In the genomic region with DNA sequence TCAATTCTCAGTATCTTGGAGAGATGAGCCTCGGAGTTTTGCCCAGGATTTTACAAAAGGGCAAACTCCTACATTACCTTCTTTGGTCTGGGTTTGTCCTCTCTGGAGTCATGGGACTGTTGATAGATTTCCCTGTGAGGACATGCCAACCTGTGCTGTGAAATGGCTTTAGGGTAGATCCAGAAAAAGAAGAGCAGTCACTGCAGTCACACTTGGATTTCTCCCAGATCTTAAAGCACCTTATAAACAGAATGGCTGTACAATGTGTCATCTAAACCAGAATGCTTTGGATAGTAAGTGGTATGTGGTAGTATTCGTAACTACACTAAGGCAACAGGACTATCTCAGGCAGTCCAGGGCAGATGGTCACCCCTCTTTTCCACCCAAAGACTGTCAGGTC, we compare ENCODE assay signal across 20 cellular contexts. TPM values are rescaled to one million over a fixed set of nuclear protein-coding genes. Genes with fewer than 3 reads are reported as not detected.
DNase-seq lines count a peak whose midpoint lies in the region; ATAC-seq, FAIRE-seq and TF ChIP-seq lines count a peak whose summit lies in the region.
"Had no signal": no experiment of that assay in that cellular context is flagged by ENCODE, and none has a peak within 500 bp of the region (broad histone marks: within the 10 kb centered on the region; RNA-seq: fewer than 3 reads in every experiment).

No MANE protein-coding gene starts in this region.

- no peak for TF ChIP-seq CTCF in KMS-11 (conservative IDR thresholded peaks at IDR 0.05; ENCODE audit: low read depth, low read length)
- TF ChIP-seq CTCF in H1 (IDR thresholded peaks at IDR 0.05; ENCODE audit: control extremely low read depth in 1 of 3, insufficient read depth in 1 of 3, low read depth in 1 of 3, low read length in 3 of 3) = no peak
- TF ChIP-seq CTCF in osteoblast (IDR thresholded peaks at IDR 0.05; ENCODE audit: extremely low read depth, low read depth, low read length) = no peak
- TF ChIP-seq CTCF in heart right ventricle (IDR thresholded peaks at IDR 0.05) = no peak
- TF ChIP-seq CTCF in hepatocyte (IDR thresholded peaks at IDR 0.05; ENCODE audit: poor library complexity) = no peak
- TF ChIP-seq CTCF in Calu3 (IDR thresholded peaks at IDR 0.05; ENCODE audit: unreplicated experiment) = no peak

- no peak overlapping the region for H3K14ac ChIP-seq in H1 (ENCODE audit: insufficient read length)

- H3K9me3 ChIP-seq in H1 (ENCODE audit: insufficient read depth in 2 of 2, low read depth in 1 of 2, low read length in 1 of 2) (no peaks in the 10 kb centered on the region), osteoblast (ENCODE audit: low read depth, low read length) (no peaks in the 10 kb centered on the region), heart right ventricle (no peaks in the 10 kb centered on the region), hepatocyte (ENCODE audit: low read depth) (no peaks in the 10 kb centered on the region)
- H3K9me3 ChIP-seq: adrenal gland, gastrocnemius medialis had no signal

- no peak overlapping the region for H4K5ac ChIP-seq in H1 (ENCODE audit: insufficient read length, low read depth, low read length)

- no peaks in the 10 kb centered on the region for H4K20me1 ChIP-seq in KMS-11 (ENCODE audit: insufficient read depth)
- H4K20me1 ChIP-seq in H1 (replicated peaks in 1 of 2; ENCODE audit: control insufficient read depth in 1 of 2, insufficient read depth in 2 of 2, low read length in 2 of 2) = no peaks in the 10 kb centered on the region
- peaks cover 12% of the 10 kb centered on the region for H4K20me1 ChIP-seq in osteoblast (ENCODE audit: insufficient read depth, low read length)
- no peaks in the 10 kb centered on the region for H4K20me1 ChIP-seq in hepatocyte (ENCODE audit: insufficient read depth, poor library complexity, severe bottlenecking)

- no peaks in the 10 kb centered on the region; the same call in 1 of the 2 replicates for H3K79me2 ChIP-seq in KMS-11 (ENCODE audit: insufficient read depth, low read depth)
- H3K79me2 ChIP-seq in H1 (ENCODE audit: control insufficient read depth in 1 of 2, insufficient read depth in 2 of 2, low read length in 2 of 2) = no peaks in the 10 kb centered on the region
- peaks cover 38% of the 10 kb centered on the region for H3K79me2 ChIP-seq in osteoblast (ENCODE audit: insufficient read depth, low read length)
- H3K79me2 ChIP-seq in hepatocyte = no peaks in the 10 kb centered on the region

- 0 out of 2 replicates have a peak overlapping the region, but pooled peaks have one; percentile 16 for H2BK15ac ChIP-seq in H1 (ENCODE audit: low read length)

- H3K4me1 ChIP-seq in KMS-11 (ENCODE audit: low read depth, poor library complexity, severe bottlenecking) (peaks cover 61% of the 10 kb centered on the region), H1 (replicated peaks in 1 of 4; ENCODE audit: control insufficient read depth in 3 of 4, insufficient read depth in 4 of 4, low read length in 3 of 4) (peaks cover 8 to 17% (median 9%) of the 10 kb centered on the region in 4 experiments; a peak in 6 of 7 replicates), osteoblast (ENCODE audit: insufficient read depth, low read length) (peaks cover 78% of the 10 kb centered on the region), heart right ventricle (peaks cover 10 to 68% (median 62%) of the 10 kb centered on the region in 9 donors), hepatocyte (ENCODE audit: insufficient read depth) (peaks cover 17% of the 10 kb centered on the region)

- TF ChIP-seq RAD21 in H1 (IDR thresholded peaks at IDR 0.05 in 1 of 2, conservative IDR thresholded peaks at IDR 0.05 in 1 of 2; ENCODE audit: low read depth in 2 of 2, low read length in 2 of 2) = no peak

- no peak overlapping the region for H3K4ac ChIP-seq in H1 (replicated peaks; ENCODE audit: insufficient read length, low read depth, low read length)

- no peak overlapping the region for H3K56ac ChIP-seq in H1 (replicated peaks; ENCODE audit: insufficient read length, low read depth, low read length)

- H4K8ac ChIP-seq in H1 (ENCODE audit: extremely low read depth, insufficient read depth, low read length) = no peak overlapping the region

- no peak overlapping the region for H3K9ac ChIP-seq in KMS-11
- no peak overlapping the region for H3K9ac ChIP-seq in H1 (replicated peaks in 1 of 4; ENCODE audit: extremely low read depth in 1 of 4, low read depth in 3 of 4, low read length in 3 of 4)

- peaks cover 5% of the 10 kb centered on the region; the same call in 1 of the 2 replicates for H3K23me2 ChIP-seq in H1 (ENCODE audit: low read depth, low read length)

- no peaks in the 10 kb centered on the region for H3K36me3 ChIP-seq in KMS-11 (ENCODE audit: insufficient read depth)
- H3K36me3 ChIP-seq in H1 (ENCODE audit: control insufficient read depth in 2 of 4, insufficient read depth in 4 of 4, low read length in 3 of 4) = no peaks in the 10 kb centered on the region
- no peaks in the 10 kb centered on the region for H3K36me3 ChIP-seq in osteoblast (ENCODE audit: insufficient read depth, low read length)
- no peaks in the 10 kb centered on the region for H3K36me3 ChIP-seq in heart right ventricle
- no peaks in the 10 kb centered on the region for H3K36me3 ChIP-seq in hepatocyte (replicated peaks; ENCODE audit: insufficient read depth, low read depth)
- H3K36me3 ChIP-seq: adrenal gland, gastrocnemius medialis had no signal

- peaks cover 31% of the 10 kb centered on the region for H3K36me3 Mint-ChIP-seq in Calu3 (ENCODE audit: insufficient read depth, unreplicated experiment)
- H3K36me3 Mint-ChIP-seq: WTC11 had no signal

- H2BK120ac ChIP-seq in H1 (replicated peaks; ENCODE audit: low read depth, low read length) = no peak overlapping the region

- POLR2A ChIA-PET in H1 (lab: Charles Lee; ENCODE audit: partially characterized antibody) = no interaction called here

- TF ChIP-seq POLR2A in H1 (IDR thresholded peaks at IDR 0.05; ENCODE audit: control extremely low read depth in 1 of 2, low read depth in 2 of 2, low read length in 2 of 2) = no peak

- H3K18ac ChIP-seq in H1 (ENCODE audit: extremely low read depth, low read length) = no peak overlapping the region

- ATAC-seq in heart right ventricle = no peak
- ATAC-seq: gastrocnemius medialis; GM12878; left ventricle myocardium superior; naive thymus-derived CD4-positive, alpha-beta T cell; WTC11 had no signal

- no peak overlapping the region for H3K23ac ChIP-seq in H1 (ENCODE audit: insufficient read length)

- no peak overlapping the region for H3K27ac Mint-ChIP-seq in Calu3 (ENCODE audit: unreplicated experiment)
- H3K27ac Mint-ChIP-seq: T-helper 1 cell treated with Interleukin-12 subunit alpha and Interleukin-12 subunit beta and Interleukin-4 antibody, amounts not matched to agents 30 μg/mL and 1 μg/mL, for 36 hours; WTC11 had no signal

- H3K4me3 Mint-ChIP-seq in Calu3 (ENCODE audit: low read depth, unreplicated experiment) = no peak overlapping the region
- H3K4me3 Mint-ChIP-seq: T-helper 1 cell treated with Interleukin-12 subunit alpha and Interleukin-12 subunit beta and Interleukin-4 antibody, amounts not matched to agents 30 μg/mL and 1 μg/mL, for 36 hours; WTC11 had no signal

- intact Hi-C loops in heart right ventricle (cut with DNase I) = no loop called here
- intact Hi-C loops in Calu3 (cut with micrococcal nuclease; ENCODE audit: unreplicated experiment) = no loop called here

- H3K4me2 ChIP-seq in KMS-11 (peak overlapping the region; percentile 88; the same call in 1 of the 2 replicates), H1 (ENCODE audit: insufficient read depth in 1 of 2, low read depth in 2 of 2, low read length in 2 of 2) (no peak overlapping the region), osteoblast (ENCODE audit: insufficient read depth, low read length) (peak overlapping the region; percentile 10), hepatocyte (no peak overlapping the region)

- no peak for FAIRE-seq in H1 (lab: Jason Lieb, UNC)
- FAIRE-seq: GM12878 had no signal

- H3K27me3 ChIP-seq in KMS-11 (ENCODE audit: insufficient read depth, low read depth) = no peaks in the 10 kb centered on the region
- peaks cover 3 to 33% (median 21%) of the 10 kb centered on the region in 4 experiments for H3K27me3 ChIP-seq in H1 (replicated peaks in 1 of 4; ENCODE audit: control insufficient read depth in 3 of 4, extremely low read depth in 1 of 4, insufficient read depth in 3 of 4, low read length in 3 of 4)
- no peaks in the 10 kb centered on the region for H3K27me3 ChIP-seq in osteoblast (ENCODE audit: insufficient read depth, low read length)
- H3K27me3 ChIP-seq in heart right ventricle = no peaks in the 10 kb centered on the region
- no peaks in the 10 kb centered on the region for H3K27me3 ChIP-seq in hepatocyte
- H3K27me3 ChIP-seq: adrenal gland, gastrocnemius medialis had no signal

- H2AK5ac ChIP-seq in H1 (ENCODE audit: low read depth, low read length) = no peak overlapping the region; the same call in 1 of the 2 replicates

- H3K27me3 Mint-ChIP-seq in Calu3 (ENCODE audit: unreplicated experiment) = no peaks in the 10 kb centered on the region
- H3K27me3 Mint-ChIP-seq: naive thymus-derived CD4-positive, alpha-beta T cell had no signal

- TF ChIP-seq EP300 in H1 (IDR thresholded peaks at IDR 0.05; ENCODE audit: borderline replicate concordance in 1 of 2, low read depth in 2 of 2, low read length in 2 of 2) = no peak

- no peak overlapping the region for H2BK5ac ChIP-seq in H1 (ENCODE audit: low read depth, low read length)

- no TSS peak for BruUV-seq in Calu3 (replicated peaks; lab: Mats Ljungman, UMichigan)

- H2AFZ ChIP-seq in KMS-11 (ENCODE audit: low read depth) = no peak overlapping the region
- no peak overlapping the region for H2AFZ ChIP-seq in H1 (ENCODE audit: low read length)
- no peak overlapping the region for H2AFZ ChIP-seq in osteoblast (ENCODE audit: low read length)
- no peak overlapping the region for H2AFZ ChIP-seq in hepatocyte

- no peak overlapping the region for H2BK20ac ChIP-seq in H1 (ENCODE audit: low read length)

- no peaks in the 10 kb centered on the region for H3K9me3 Mint-ChIP-seq in Calu3 (ENCODE audit: low read depth, unreplicated experiment)
- H3K9me3 Mint-ChIP-seq: activated T-helper 1 cell treated with anti-CD3 and anti-CD28 coated beads, Interleukin-12 subunit alpha, Interleukin-12 subunit beta, Interleukin-2, Interleukin-4 antibody, amounts not matched to agents 30 ng/mL and 10 ng/mL and 1 ng/mL, durations not matched to agents 14 hours and 24 hours and 36 hours; naive thymus-derived CD4-positive, alpha-beta T cell; T-helper 1 cell treated with Interleukin-12 subunit alpha and Interleukin-12 subunit beta and Interleukin-4 antibody, amounts not matched to agents 30 μg/mL and 1 μg/mL, for 36 hours; WTC11 had no signal

- CTCF ChIA-PET in H1 (lab: Charles Lee; ENCODE audit: partially characterized antibody) (interaction anchor here (0.6 to 43.8 kb wide), 5 partner anchors 3 to 228 kb away, joined by 3 to 929 read pairs (median 445); a partner anchor contains a TSS), Calu3 (lab: Charles Lee) (no interaction called here)

- no peaks in the 10 kb centered on the region for H3K9me2 ChIP-seq in hepatocyte (replicated peaks; ENCODE audit: insufficient read depth)

- no peak overlapping the region for H3K4me3 ChIP-seq in KMS-11 (IDR thresholded peaks at IDR 0.05; ENCODE audit: insufficient read depth, low read depth, low read length)
- H3K4me3 ChIP-seq in H1 (ENCODE audit: extremely low read depth in 1 of 4, insufficient read depth in 2 of 4, low read depth in 3 of 4, low read length in 4 of 4) = no peak overlapping the region
- no peak overlapping the region for H3K4me3 ChIP-seq in osteoblast (ENCODE audit: insufficient read depth, low read length)
- H3K4me3 ChIP-seq in heart right ventricle = no peak overlapping the region
- no peak overlapping the region for H3K4me3 ChIP-seq in hepatocyte
- H3K4me3 ChIP-seq: adrenal gland, gastrocnemius medialis, GM12878 had no signal

- no peak overlapping the region for H4K91ac ChIP-seq in H1 (replicated peaks; ENCODE audit: insufficient read length, low read length)

- peaks cover 36% of the 10 kb centered on the region for H3K4me1 Mint-ChIP-seq in Calu3 (ENCODE audit: low read depth, unreplicated experiment)

- no peaks in the 10 kb centered on the region for H3K79me1 ChIP-seq in H1 (ENCODE audit: low read depth, low read length)

- H2BK12ac ChIP-seq in H1 (ENCODE audit: low read depth, low read length) = no peak overlapping the region

- WGBS in H1 (ENCODE audit: extremely low coverage in 1 of 2, insufficient coverage in 1 of 2, insufficient read length in 1 of 2, insufficient replicate concordance in 2 of 2, low coverage in 1 of 2, low lambda C conversion rate in 2 of 2, missing lambda C conversion rate in 1 of 2), 2 experiments = 96% methylated on average over 2 of the region's 2 CpGs; no CpG with 5 or more reads in 1 of the 2 experiments
- 90 to 94% methylated on average over 2 of the region's 2 CpGs for whole genome bisulfite sequencing in heart right ventricle, 2 donors
- 82% methylated on average over 2 of the region's 2 CpGs for WGBS in hepatocyte (ENCODE audit: low lambda C conversion rate, missing lambda C conversion rate)

- H3K27ac ChIP-seq in KMS-11 = no peak overlapping the region
- H3K27ac ChIP-seq in H1 (ENCODE audit: low read depth, low read length) = no peak overlapping the region
- H3K27ac ChIP-seq in osteoblast (ENCODE audit: low read depth, low read length) = peak overlapping the region; percentile 56
- H3K27ac ChIP-seq in heart right ventricle = no peak overlapping the region
- H3K27ac ChIP-seq in hepatocyte = no peak overlapping the region
- H3K27ac ChIP-seq: adrenal gland, gastrocnemius medialis had no signal

- DNase-seq in AG08395 (ENCODE audit: low spot score) (peak; percentile 30), H1 (ENCODE audit: low read depth in 1 of 2, low spot score in 2 of 2) (no peak), osteoblast (ENCODE audit: insufficient read length, low spot score, missing footprints) (peak; percentile 91), NCI-H187 (lab: John Stamatoyannopoulos, UW) (no peak), heart right ventricle (no peak), hepatocyte (ENCODE audit: low spot score) (no peak), Calu3 (no peak)
- DNase-seq: activated CD8-positive, alpha-beta memory T cell treated with anti-CD3 and anti-CD28 coated beads for 24 hours; adrenal gland; gastrocnemius medialis; left ventricle myocardium superior; naive thymus-derived CD4-positive, alpha-beta T cell; NCI-H1694; NCI-H345; stimulated activated naive CD4-positive, alpha-beta T cell treated with Interleukin-2 at 50 U/mL for 16 hours had no signal

RNA-seq across cellular contexts. Expression of a gene that starts 1.9 kb away (rescaled TPM):
- total RNA-seq in H1 (2021; fragmentation: NEBNext Ultra II Directional; extraction: Animal tissue kit (Norgen Biotek cat#: 25700)) = 22.3 and 24.1 TPM in 2 replicates
- polyA plus RNA-seq in H1 (2011; rRNA removed) (13.2 and 14.2 TPM in 2 replicates), heart right ventricle (100 to 1,000 TPM in 1 of 2 donors, 10 to 100 TPM in 1; 74.5 to 104 TPM), hepatocyte (47.6 and 50.9 TPM in 2 replicates)
- 13.4 TPM for polyA plus RNA-seq in H1 (2011; cell fraction: cytosol; rRNA removed)
- 14.7 TPM for polyA plus RNA-seq in H1 (2011; cell fraction: nucleus; rRNA removed)
- 12.4 to 15.0 TPM (median 13.8 TPM) in 4 replicates for polyA plus RNA-seq in H1 (2012, experiment 1 of 2)
- polyA plus RNA-seq in H1 (2012, experiment 2 of 2) = 20.3 TPM
- polyA plus RNA-seq in H1 (2013, experiment 1 of 2) = 15.9 TPM
- 15.4 TPM for polyA plus RNA-seq in H1 (2013, experiment 2 of 2)
- polyA minus RNA-seq in H1 (2011; rRNA and poly(A)+ RNA removed) = 10.5 and 12.6 TPM in 2 replicates
- polyA minus RNA-seq in H1 (2011; cell fraction: cytosol; rRNA and poly(A)+ RNA removed) = 9.5 TPM
- 9.3 TPM for polyA minus RNA-seq in H1 (2011; cell fraction: nucleus; rRNA and poly(A)+ RNA removed)
- total RNA-seq in osteoblast (389 and 480 TPM in 2 replicates), heart right ventricle (100 to 1,000 TPM in 1 of 10 donors, 10 to 100 TPM in 9; 48.1 to 103 (median 58.9) TPM), hepatocyte (76.0 and 101 TPM in 2 replicates), Calu3 (2022) (69.9 and 73.5 TPM in 2 replicates)

RNA-seq across cellular contexts. Expression of a gene that starts 30.1 kb away (rescaled TPM):
- total RNA-seq in H1 (2021; fragmentation: NEBNext Ultra II Directional; extraction: Animal tissue kit (Norgen Biotek cat#: 25700)) = 42.7 and 43.6 TPM in 2 replicates
- polyA plus RNA-seq in H1 (2011; rRNA removed) = 9.9 and 12.2 TPM in 2 replicates
- polyA plus RNA-seq in H1 (2011; cell fraction: cytosol; rRNA removed) = 6.1 TPM
- 21.8 TPM for polyA plus RNA-seq in H1 (2011; cell fraction: nucleus; rRNA removed)
- polyA plus RNA-seq in H1 (2012, experiment 1 of 2) = 18.4 to 24.2 TPM (median 23.3 TPM) in 4 replicates
- polyA plus RNA-seq in H1 (2012, experiment 2 of 2) = 6.4 TPM
- 16.4 TPM for polyA plus RNA-seq in H1 (2013, experiment 1 of 2)
- polyA plus RNA-seq in H1 (2013, experiment 2 of 2) = 14.6 TPM
- 23.8 and 26.1 TPM in 2 replicates for polyA minus RNA-seq in H1 (2011; rRNA and poly(A)+ RNA removed)
- polyA minus RNA-seq in H1 (2011; cell fraction: cytosol; rRNA and poly(A)+ RNA removed) = 24.7 TPM
- 27.6 TPM for polyA minus RNA-seq in H1 (2011; cell fraction: nucleus; rRNA and poly(A)+ RNA removed)
- 47.0 and 47.1 TPM in 2 replicates for total RNA-seq in osteoblast
- total RNA-seq in heart right ventricle = 100 to 1,000 TPM in 3 of 10 donors, 10 to 100 TPM in 7; 29.5 to 111 (median 89.0) TPM
- 10 to 100 TPM; 13.7 to 61.5 TPM for polyA plus RNA-seq in heart right ventricle
- 15.0 and 15.2 TPM in 2 replicates for total RNA-seq in hepatocyte
- polyA plus RNA-seq in hepatocyte = 18.3 and 18.8 TPM in 2 replicates
- total RNA-seq in Calu3 (2022) = 13.1 and 24.8 TPM in 2 replicates

RNA-seq across cellular contexts. Expression of a gene that starts 39.8 kb away (rescaled TPM):
- 27.5 and 27.7 TPM in 2 replicates for total RNA-seq in H1 (2021; fragmentation: NEBNext Ultra II Directional; extraction: Animal tissue kit (Norgen Biotek cat#: 25700))
- polyA plus RNA-seq in H1 (2011; rRNA removed) (25.5 and 42.8 TPM in 2 replicates), heart right ventricle (10 to 100 TPM; 20.8 to 35.6 TPM), hepatocyte (62.9 and 64.6 TPM in 2 replicates)
- 54.2 TPM for polyA plus RNA-seq in H1 (2011; cell fraction: cytosol; rRNA removed)
- 49.9 TPM for polyA plus RNA-seq in H1 (2011; cell fraction: nucleus; rRNA removed)
- 20.2 to 38.8 TPM (median 34.1 TPM) in 4 replicates for polyA plus RNA-seq in H1 (2012, experiment 1 of 2)
- polyA plus RNA-seq in H1 (2012, experiment 2 of 2) = 27.9 TPM
- 10.0 TPM for polyA plus RNA-seq in H1 (2013, experiment 1 of 2)
- polyA plus RNA-seq in H1 (2013, experiment 2 of 2) = 11.0 TPM
- 10.2 and 11.8 TPM in 2 replicates for polyA minus RNA-seq in H1 (2011; rRNA and poly(A)+ RNA removed)
- 26.1 TPM for polyA minus RNA-seq in H1 (2011; cell fraction: cytosol; rRNA and poly(A)+ RNA removed)
- polyA minus RNA-seq in H1 (2011; cell fraction: nucleus; rRNA and poly(A)+ RNA removed) = 40.8 TPM
- total RNA-seq in osteoblast (116 and 134 TPM in 2 replicates), heart right ventricle (10 to 100 TPM; 14.4 to 40.0 (median 23.6) TPM), hepatocyte (24.4 and 30.2 TPM in 2 replicates), Calu3 (2022) (31.1 and 36.7 TPM in 2 replicates)

Comparison
In these comparisons a context has a peak if more than half of its experiments do, and no peak if none do; other contexts are left out.
1. DNase-seq: peak in AG08395 (single experiment) and osteoblast (single experiment); none in H1 (0 of 2), NCI-H187 (0 of 2), heart right ventricle (0 of 2), hepatocyte (single experiment) and Calu3 (single experiment).
2. H3K4me2 ChIP-seq: peak in KMS-11 (single experiment) and osteoblast (single experiment); none in H1 (0 of 2) and hepatocyte (single experiment).